ENCODE assay signal across 10 cellular contexts in the genomic region with DNA sequence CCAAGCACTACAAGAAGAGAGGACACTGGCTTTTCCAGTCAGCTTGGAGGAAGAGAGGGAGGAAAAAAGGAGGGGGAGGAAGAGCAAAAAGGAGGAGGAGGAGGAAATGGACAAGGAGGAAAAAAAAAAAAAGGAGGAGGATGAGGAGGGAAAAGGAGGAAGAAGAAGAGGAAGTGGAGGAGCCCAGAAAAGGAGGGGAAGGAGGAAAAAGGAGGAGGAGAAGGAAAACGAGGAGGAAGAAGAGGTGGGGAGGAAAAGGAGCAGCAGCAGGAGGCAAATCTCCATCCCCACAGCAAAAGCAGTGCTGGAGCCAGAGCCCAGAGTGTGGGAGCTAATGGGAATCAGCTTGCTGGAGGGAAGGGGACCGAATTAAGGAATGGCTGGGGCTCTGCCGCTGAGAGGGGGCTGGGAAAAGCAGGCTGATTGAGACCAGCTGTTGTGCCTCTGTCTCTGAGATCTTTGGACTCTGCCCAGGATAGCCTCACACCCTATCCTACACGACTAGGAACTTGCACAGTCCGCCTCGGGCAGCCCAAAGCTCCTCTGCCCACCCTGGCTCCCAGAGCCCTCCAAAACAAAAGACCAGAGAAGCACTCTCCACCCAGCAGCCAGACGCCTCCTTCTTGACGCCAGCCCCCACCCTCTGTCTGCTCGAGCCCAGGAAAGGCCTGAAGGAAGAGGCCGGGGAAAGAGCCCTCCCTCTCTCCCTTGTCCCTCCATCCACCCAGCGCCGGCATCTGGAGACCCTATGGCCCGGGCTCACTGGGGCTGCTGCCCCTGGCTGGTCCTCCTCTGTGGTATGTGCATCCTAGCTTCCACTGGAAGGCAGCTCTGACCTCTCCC. TPM values are rescaled to one million over a fixed set of nuclear protein-coding genes. Genes with fewer than 3 reads are reported as not detected.
DNase-seq lines count a peak whose midpoint lies in the region; ATAC-seq and TF ChIP-seq lines count a peak whose summit lies in the region.
"Had no signal": no experiment of that assay in that cellular context is flagged by ENCODE, and none has a peak within 500 bp of the region (broad histone marks: within the 10 kb centered on the region; RNA-seq: fewer than 3 reads in every experiment).

A gene with protein sequence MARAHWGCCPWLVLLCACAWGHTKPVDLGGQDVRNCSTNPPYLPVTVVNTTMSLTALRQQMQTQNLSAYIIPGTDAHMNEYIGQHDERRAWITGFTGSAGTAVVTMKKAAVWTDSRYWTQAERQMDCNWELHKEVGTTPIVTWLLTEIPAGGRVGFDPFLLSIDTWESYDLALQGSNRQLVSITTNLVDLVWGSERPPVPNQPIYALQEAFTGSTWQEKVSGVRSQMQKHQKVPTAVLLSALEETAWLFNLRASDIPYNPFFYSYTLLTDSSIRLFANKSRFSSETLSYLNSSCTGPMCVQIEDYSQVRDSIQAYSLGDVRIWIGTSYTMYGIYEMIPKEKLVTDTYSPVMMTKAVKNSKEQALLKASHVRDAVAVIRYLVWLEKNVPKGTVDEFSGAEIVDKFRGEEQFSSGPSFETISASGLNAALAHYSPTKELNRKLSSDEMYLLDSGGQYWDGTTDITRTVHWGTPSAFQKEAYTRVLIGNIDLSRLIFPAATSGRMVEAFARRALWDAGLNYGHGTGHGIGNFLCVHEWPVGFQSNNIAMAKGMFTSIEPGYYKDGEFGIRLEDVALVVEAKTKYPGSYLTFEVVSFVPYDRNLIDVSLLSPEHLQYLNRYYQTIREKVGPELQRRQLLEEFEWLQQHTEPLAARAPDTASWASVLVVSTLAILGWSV (plus strand): TSS at position 514 of the 843 bp plus-strand sequence. CDS start 235 bp downstream, at position 749.

- H3K4me3 ChIP-seq in aorta (ENCODE audit: low read length in 2 of 2) (no peak within 1 kb of the TSS), WERI-Rb-1 (ENCODE audit: low read depth, low read length) (no peak within 1 kb of the TSS)
- H3K4me3 ChIP-seq: prostate gland had no signal

- 24 to 32% methylated on average over 11 to 13 of the region's 13 CpGs for WGBS in aorta, 2 donors

- no peaks in the 10 kb centered on the region for H3K9me3 Mint-ChIP-seq in activated naive CD4-positive, alpha-beta T cell treated with anti-CD3 and anti-CD28 coated beads, Interleukin-2, amount 50 U/mL, for 24 hours

- no peaks in the 10 kb centered on the region for H3K27me3 Mint-ChIP-seq in activated naive CD4-positive, alpha-beta T cell treated with anti-CD3 and anti-CD28 coated beads, Interleukin-2, amount 50 U/mL, for 24 hours

- no peak for DNase-seq in activated naive CD4-positive, alpha-beta T cell treated with Interleukin-2 at 50 U/mL for 16 hours
- peak; percentile 38 for DNase-seq in epidermal melanocyte (ENCODE audit: insufficient read length, low spot score)
- DNase-seq in mesenteric fat pad (ENCODE audit: low spot score) = peak; percentile 77
- no peak for DNase-seq in aorta
- no peak for DNase-seq in activated CD4-positive, CD25-positive, alpha-beta regulatory T cell treated with anti-CD3 and anti-CD28 coated beads, Interleukin-2, amount 50 U/mL, for 72 hours
- no peak for DNase-seq in WERI-Rb-1
- DNase-seq: NCI-H510A had no signal

- intact Hi-C loops in aorta (cut with DNase I) = no loop called here

- TF ChIP-seq CTCF in WERI-Rb-1 (IDR thresholded peaks at IDR 0.05; ENCODE audit: low read depth, low read length) = no peak

- no peak within 1 kb of the TSS for H3K4me3 Mint-ChIP-seq in activated naive CD4-positive, alpha-beta T cell treated with anti-CD3 and anti-CD28 coated beads, Interleukin-2, amount 50 U/mL, for 24 hours

- no peaks in the 10 kb centered on the region for H3K4me1 ChIP-seq in aorta (ENCODE audit: control insufficient read depth in 1 of 2, insufficient read depth in 2 of 2, low read length in 2 of 2)
- H3K4me1 ChIP-seq: prostate gland had no signal

- peaks cover 39% of the 10 kb centered on the region for H3K4me1 Mint-ChIP-seq in activated naive CD4-positive, alpha-beta T cell treated with anti-CD3 and anti-CD28 coated beads, Interleukin-2, amount 50 U/mL, for 24 hours

- peak within 1 kb of the TSS; percentile 9 for H3K27ac Mint-ChIP-seq in activated naive CD4-positive, alpha-beta T cell treated with anti-CD3 and anti-CD28 coated beads, Interleukin-2, amount 50 U/mL, for 24 hours

- H3K27me3 ChIP-seq in aorta (ENCODE audit: control insufficient read depth in 1 of 2, insufficient read depth in 2 of 2, low read length in 1 of 2) = no peaks in the 10 kb centered on the region
- no peaks in the 10 kb centered on the region for H3K27me3 ChIP-seq in WERI-Rb-1 (ENCODE audit: insufficient read depth, low read depth, severe bottlenecking)

- H3K36me3 Mint-ChIP-seq in activated naive CD4-positive, alpha-beta T cell treated with anti-CD3 and anti-CD28 coated beads, Interleukin-2, amount 50 U/mL, for 24 hours = peaks cover 1% of the 10 kb centered on the region

- H3K9me3 ChIP-seq in aorta (ENCODE audit: control insufficient read depth, low read length) = no peaks in the 10 kb centered on the region
- H3K9me3 ChIP-seq in WERI-Rb-1 (ENCODE audit: severe bottlenecking) = no peaks in the 10 kb centered on the region
- H3K9me3 ChIP-seq: prostate gland had no signal

- H3K36me3 ChIP-seq in aorta (ENCODE audit: control insufficient read depth in 1 of 2, insufficient read depth in 2 of 2, low read length in 1 of 2) (no peaks in the 10 kb centered on the region), WERI-Rb-1 (no peaks in the 10 kb centered on the region)
- H3K36me3 ChIP-seq: prostate gland had no signal

- H3K27ac ChIP-seq in aorta (ENCODE audit: low read depth in 1 of 2, low read length in 2 of 2) (no peak within 1 kb of the TSS), WERI-Rb-1 (no peak within 1 kb of the TSS)
- H3K27ac ChIP-seq: prostate gland had no signal

- ATAC-seq in aorta (ENCODE audit: low FRiP score) (peak; percentile 53), GM18909 (IDR thresholded peaks at IDR 0.05; ENCODE audit: poor library complexity, unreplicated experiment) (no peak)

RNA-seq across cellular contexts. Expression of the gene that starts here (rescaled TPM):
- total RNA-seq in mesenteric fat pad (9.6 TPM), aorta (10 to 100 TPM in 1 of 2 donors, 1 to 10 TPM in 1; 3.3 to 24.8 TPM)
- 1 to 10 TPM in 1 of 2 donors, under 1 TPM in 1; 0.26 to 5.5 TPM for polyA plus RNA-seq in aorta

Comparison
In these comparisons a context has a peak if more than half of its experiments do, and no peak if none do; other contexts are left out.
1. DNase-seq: peak in epidermal melanocyte (single experiment) and mesenteric fat pad (single experiment); none in activated naive CD4-positive, alpha-beta T cell treated with Interleukin-2 at 50 U/mL for 16 hours (single experiment), aorta (0 of 2), activated CD4-positive, CD25-positive, alpha-beta regulatory T cell treated with anti-CD3 and anti-CD28 coated beads, Interleukin-2, amount 50 U/mL, for 72 hours (single experiment) and WERI-Rb-1 (single experiment).